Comparison of ENCODE assay signal across 27 cellular contexts in genomic region chr2:182456784-182457183, GRCh38. TPM values are rescaled to one million over a fixed set of nuclear protein-coding genes. Genes with fewer than 3 reads are reported as not detected.
DNase-seq lines count a peak whose midpoint lies in the region; ATAC-seq and TF ChIP-seq lines count a peak whose summit lies in the region.
"Had no signal": no experiment of that assay in that cellular context is flagged by ENCODE, and none has a peak within 500 bp of the region (broad histone marks: within the 10 kb centered on the region; RNA-seq: fewer than 3 reads in every experiment).

No MANE protein-coding gene starts in this region.

- H3K27me3 Mint-ChIP-seq in WTC11 (ENCODE audit: low read depth) = no peaks in the 10 kb centered on the region
- H3K27me3 Mint-ChIP-seq: activated naive CD4-positive, alpha-beta T cell treated with anti-CD3 and anti-CD28 coated beads, Interleukin-2, amount 50 U/mL, for 24 hours; brain had no signal

- H3K27ac Mint-ChIP-seq in WTC11 = no peak overlapping the region
- H3K27ac Mint-ChIP-seq: activated naive CD4-positive, alpha-beta T cell treated with anti-CD3 and anti-CD28 coated beads, Interleukin-2, amount 50 U/mL, for 24 hours; T-helper 2 cell treated with Interferon-gamma antibody and Interleukin-4, amounts not matched to agents 5 μg/mL and 100 μg/mL, for 36 hours had no signal

- H3K9me3 ChIP-seq in mucosa of descending colon = no peaks in the 10 kb centered on the region
- H3K9me3 ChIP-seq: colonic mucosa, right lobe of liver, upper lobe of right lung had no signal

- H3K36me3 ChIP-seq in mucosa of descending colon (ENCODE audit: low read depth) = no peaks in the 10 kb centered on the region
- H3K36me3 ChIP-seq: colonic mucosa, right lobe of liver, upper lobe of right lung had no signal

- no peak for TF ChIP-seq CTCF in choroid plexus epithelial cell (conservative IDR thresholded peaks at IDR 0.05; ENCODE audit: low read depth, low read length)
- no peak for TF ChIP-seq CTCF in mucosa of descending colon (IDR thresholded peaks at IDR 0.05)
- no peak for TF ChIP-seq CTCF in WTC11 (IDR thresholded peaks at IDR 0.05)

- CTCF ChIA-PET in WTC11 (lab: Charles Lee) = no interaction called here

- POLR2A ChIA-PET in WTC11 (lab: Charles Lee) = no interaction called here

- 0 out of 2 replicates have a peak, but pooled peaks cover 3% of the 10 kb centered on the region for H3K4me1 Mint-ChIP-seq in WTC11
- H3K4me1 Mint-ChIP-seq: activated naive CD4-positive, alpha-beta T cell treated with anti-CD3 and anti-CD28 coated beads, Interleukin-2, amount 50 U/mL, for 24 hours; brain had no signal

- no peaks in the 10 kb centered on the region for H3K9me3 Mint-ChIP-seq in WTC11
- H3K9me3 Mint-ChIP-seq: activated naive CD4-positive, alpha-beta T cell treated with anti-CD3 and anti-CD28 coated beads, Interleukin-2, amount 50 U/mL, for 24 hours; brain; T-helper 2 cell treated with Interferon-gamma antibody and Interleukin-4, amounts not matched to agents 5 μg/mL and 100 μg/mL, for 36 hours had no signal

- no peak overlapping the region for H3K4me3 ChIP-seq in choroid plexus epithelial cell (ENCODE audit: low read depth, low read length)
- H3K4me3 ChIP-seq in mucosa of descending colon = no peak overlapping the region
- H3K4me3 ChIP-seq: colonic mucosa, hepatocyte, right lobe of liver, upper lobe of right lung had no signal

- no peaks in the 10 kb centered on the region for H3K4me1 ChIP-seq in mucosa of descending colon (ENCODE audit: low read depth)
- H3K4me1 ChIP-seq: colonic mucosa, parathyroid adenoma, right lobe of liver, upper lobe of right lung had no signal

- intact Hi-C loops in mucosa of descending colon (cut with DNase I, micrococcal nuclease) = no loop called here

- H3K4me3 Mint-ChIP-seq in WTC11 = no peak overlapping the region
- H3K4me3 Mint-ChIP-seq: activated naive CD4-positive, alpha-beta T cell treated with anti-CD3 and anti-CD28 coated beads, Interleukin-2, amount 50 U/mL, for 24 hours; brain; T-helper 2 cell treated with Interferon-gamma antibody and Interleukin-4, amounts not matched to agents 5 μg/mL and 100 μg/mL, for 36 hours had no signal

- DNase-seq in AG08396 (ENCODE audit: low spot score) (peak; percentile 17), M059J (ENCODE audit: low read depth) (peak; percentile 36), choroid plexus epithelial cell (ENCODE audit: low read depth) (peak; percentile 80), kidney glomerular epithelial cell (lab: John Stamatoyannopoulos, UW) (peak; percentile 65), mucosa of descending colon (no peak), RPMI8226 (no peak), WTC11 (ENCODE audit: low spot score) (no peak)
- DNase-seq: activated CD4-positive, alpha-beta T cell treated with anti-CD3 and anti-CD28 coated beads, Interleukin-2, amount 50 U/mL, for 1 hour; colonic mucosa; KG1; mammary epithelial cell; NCI-H2171; NCI-H524 treated with DMSO at 0.1 percent for 48 hours; right lobe of liver; stimulated activated CD4-positive, alpha-beta T cell treated with anti-CD3 and anti-CD28 coated beads, Interleukin-15, amount 100 ng/mL, for 24 hours; stimulated activated CD8-positive, alpha-beta memory T cell treated with anti-CD3 and anti-CD28 coated beads, Interleukin-4, amount 100 ng/mL, for 48 hours; upper lobe of right lung had no signal

- no peaks in the 10 kb centered on the region for H3K36me3 Mint-ChIP-seq in WTC11
- H3K36me3 Mint-ChIP-seq: activated naive CD4-positive, alpha-beta T cell treated with anti-CD3 and anti-CD28 coated beads, Interleukin-2, amount 50 U/mL, for 24 hours; brain had no signal

- ATAC-seq in GM18858 (IDR thresholded peaks at IDR 0.05; ENCODE audit: unreplicated experiment) = no peak
- ATAC-seq in mucosa of descending colon = no peak
- no peak for ATAC-seq in WTC11
- ATAC-seq: HCT116, right lobe of liver, upper lobe of right lung had no signal

TF ChIP-seq in WTC11, 78 proteins besides CTCF, POLR2A, EP300 and RAD21:
- no peak for TF ChIP-seq IRF2 (CRISPR knock-in tag; IDR thresholded peaks at IDR 0.05; ENCODE audit: borderline replicate concordance, low read depth)
- TF ChIP-seq, protein P1, sequence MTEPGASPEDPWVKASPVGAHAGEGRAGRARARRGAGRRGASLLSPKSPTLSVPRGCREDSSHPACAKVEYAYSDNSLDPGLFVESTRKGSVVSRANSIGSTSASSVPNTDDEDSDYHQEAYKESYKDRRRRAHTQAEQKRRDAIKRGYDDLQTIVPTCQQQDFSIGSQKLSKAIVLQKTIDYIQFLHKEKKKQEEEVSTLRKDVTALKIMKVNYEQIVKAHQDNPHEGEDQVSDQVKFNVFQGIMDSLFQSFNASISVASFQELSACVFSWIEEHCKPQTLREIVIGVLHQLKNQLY (CRISPR knock-in tag; IDR thresholded peaks at IDR 0.05) = no peak
- TF ChIP-seq CBFB (CRISPR knock-in tag; IDR thresholded peaks at IDR 0.05; ENCODE audit: low read depth) = no peak
- no peak for TF ChIP-seq NFATC4 (CRISPR knock-in tag; IDR thresholded peaks at IDR 0.05)
- no peak for TF ChIP-seq ZNF416 (CRISPR knock-in tag; IDR thresholded peaks at IDR 0.05)
- no peak for TF ChIP-seq CDX4 (CRISPR knock-in tag; IDR thresholded peaks at IDR 0.05; ENCODE audit: borderline replicate concordance)
- TF ChIP-seq, protein P2, sequence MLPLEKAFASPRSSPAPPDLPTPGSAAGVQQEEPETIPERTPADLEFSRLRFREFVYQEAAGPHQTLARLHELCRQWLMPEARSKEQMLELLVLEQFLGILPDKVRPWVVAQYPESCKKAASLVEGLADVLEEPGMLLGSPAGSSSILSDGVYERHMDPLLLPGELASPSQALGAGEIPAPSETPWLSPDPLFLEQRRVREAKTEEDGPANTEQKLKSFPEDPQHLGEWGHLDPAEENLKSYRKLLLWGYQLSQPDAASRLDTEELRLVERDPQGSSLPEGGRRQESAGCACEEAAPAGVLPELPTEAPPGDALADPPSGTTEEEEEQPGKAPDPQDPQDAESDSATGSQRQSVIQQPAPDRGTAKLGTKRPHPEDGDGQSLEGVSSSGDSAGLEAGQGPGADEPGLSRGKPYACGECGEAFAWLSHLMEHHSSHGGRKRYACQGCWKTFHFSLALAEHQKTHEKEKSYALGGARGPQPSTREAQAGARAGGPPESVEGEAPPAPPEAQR (CRISPR knock-in tag; IDR thresholded peaks at IDR 0.05) = no peak
- TF ChIP-seq CREB1 (CRISPR knock-in tag; IDR thresholded peaks at IDR 0.05) = no peak
- TF ChIP-seq ZMAT4 (CRISPR knock-in tag; IDR thresholded peaks at IDR 0.05) = no peak
- no peak for TF ChIP-seq ZBTB21 (CRISPR knock-in tag; IDR thresholded peaks at IDR 0.05; ENCODE audit: borderline replicate concordance)
- no peak for TF ChIP-seq GTF2I (CRISPR knock-in tag; conservative IDR thresholded peaks at IDR 0.05)
- TF ChIP-seq EMX1 (CRISPR knock-in tag; IDR thresholded peaks at IDR 0.05) = no peak
- TF ChIP-seq KAT7 (CRISPR knock-in tag; IDR thresholded peaks at IDR 0.05; ENCODE audit: borderline replicate concordance) = no peak
- no peak for TF ChIP-seq CREM (CRISPR knock-in tag; IDR thresholded peaks at IDR 0.05)

RNA-seq across cellular contexts. Expression of gene PDE1A, which starts 29.9 kb away (rescaled TPM):
- total RNA-seq in M059J (2014; rRNA removed; shearing (Covaris generic)) = 3.7 and 4.8 TPM in 2 replicates
- 10 to 100 TPM in 1 of 3 donors, 1 to 10 TPM in 2; 1.1 to 10.8 (median 3.9) TPM for total RNA-seq in mucosa of descending colon
- total RNA-seq in WTC11 (2021) = 0.25 TPM in 1 of 3 replicates, not detected in the others
- total RNA-seq: A172, HT-29, mammary epithelial cell, SK-MEL-5 had no signal

Comparison
In these comparisons a context has a peak if more than half of its experiments do, and no peak if none do; other contexts are left out.
1. DNase-seq: peak in AG08396 (single experiment), M059J (single experiment), choroid plexus epithelial cell (single experiment) and kidney glomerular epithelial cell (single experiment); none in mucosa of descending colon (0 of 3), RPMI8226 (single experiment) and WTC11 (single experiment).